11 cellular contexts compared by ENCODE assay signal in the genomic region with DNA sequence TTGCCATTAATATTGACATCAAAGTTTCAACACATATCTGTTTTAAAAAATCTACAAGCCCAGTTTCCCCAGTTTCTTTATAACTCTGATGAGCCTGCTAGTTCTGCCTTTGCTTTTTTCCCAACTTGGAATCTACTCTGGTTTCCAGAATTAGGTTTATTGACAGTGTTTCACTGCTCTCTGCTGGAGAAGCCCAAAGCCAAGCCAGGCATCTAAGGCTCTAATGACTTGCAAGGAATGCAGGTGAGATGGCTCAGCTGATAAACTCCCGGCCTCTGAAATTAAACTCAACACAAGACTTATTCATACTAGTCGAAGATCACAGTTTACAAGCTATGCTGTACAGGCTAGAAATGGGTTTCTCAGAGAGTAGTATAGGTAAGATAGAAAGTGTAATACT. TPM values are rescaled to one million over a fixed set of nuclear protein-coding genes. Genes with fewer than 3 reads are reported as not detected.
A peak's percentile ranks its signal among the peaks of the same experiment; 100 is the strongest.
DNase-seq lines count a peak whose midpoint lies in the region; ATAC-seq and TF ChIP-seq lines count a peak whose summit lies in the region.
"Had no signal": no experiment of that assay in that cellular context is flagged by ENCODE, and none has a peak within 500 bp of the region (broad histone marks: within the 10 kb centered on the region; RNA-seq: fewer than 3 reads in every experiment).

No MANE protein-coding gene starts in this region.

- intact Hi-C loops in mammary epithelial cell (cut with micrococcal nuclease) = loop anchor here (1.0 to 10.0 kb wide), 3 partner anchors 106 to 322 kb away; no protein-coding TSS in a partner anchor

- H3K9ac ChIP-seq in mammary epithelial cell (ENCODE audit: insufficient read depth, low read length) = no peak overlapping the region

- ATAC-seq in GM21367 (IDR thresholded peaks at IDR 0.05; ENCODE audit: unreplicated experiment) (no peak), HG02588 (IDR thresholded peaks at IDR 0.05; ENCODE audit: unreplicated experiment) (no peak)
- ATAC-seq: psoas muscle had no signal

- CTCF ChIA-PET in mammary epithelial cell (lab: Charles Lee; ENCODE audit: low non-redundant PET) = interaction anchor here (0.6 kb wide), 1 partner anchor 129 kb away, joined by 5 read pairs; no protein-coding TSS in a partner anchor

- H3K4me3 ChIP-seq in mammary epithelial cell (replicated peaks in 1 of 3; ENCODE audit: insufficient read depth in 1 of 3, low read depth in 2 of 3, low read length in 3 of 3) = no peak overlapping the region
- H3K4me3 ChIP-seq: dorsolateral prefrontal cortex, psoas muscle had no signal

- H3K4me1 ChIP-seq in mammary epithelial cell (ENCODE audit: insufficient read depth, low read length) = peaks cover 51% of the 10 kb centered on the region

- dilution Hi-C loops in mammary epithelial cell (cut with HindIII; ENCODE audit: low sequenced_read_pairs) = no loop called here

- 28% methylated on average over 2 of the region's 2 CpGs for WGBS in mammary epithelial cell (ENCODE audit: low coverage, missing lambda C conversion rate)

- peaks cover 49% of the 10 kb centered on the region for H4K20me1 ChIP-seq in mammary epithelial cell (ENCODE audit: insufficient read depth, low read length)

- no peaks in the 10 kb centered on the region for H3K9me3 ChIP-seq in mammary epithelial cell (replicated peaks; ENCODE audit: insufficient read depth, low read length)
- H3K9me3 ChIP-seq: psoas muscle had no signal

- H3K4me2 ChIP-seq in mammary epithelial cell (ENCODE audit: insufficient read depth, low read depth, low read length) = no peak overlapping the region

- no TSS peak for BruUV-seq in mammary epithelial cell (replicated peaks; lab: Mats Ljungman, UMichigan)

- H3K36me3 ChIP-seq in mammary epithelial cell (ENCODE audit: insufficient read depth, low read length) = peaks cover 45% of the 10 kb centered on the region

- H2AFZ ChIP-seq in mammary epithelial cell (ENCODE audit: low read depth, low read length) = no peak overlapping the region

- DNase-seq in AG08395 (ENCODE audit: low spot score) = peak; percentile 11
- peak; percentile 79 for DNase-seq in HT-29 (ENCODE audit: low spot score)
- no peak for DNase-seq in mammary epithelial cell
- peak; percentile 25 for DNase-seq in medulla oblongata (ENCODE audit: extremely low spot score)
- DNase-seq in putamen (ENCODE audit: low spot score) = no peak
- DNase-seq in activated CD8-positive, alpha-beta memory T cell treated with anti-CD3 and anti-CD28 coated beads for 24 hours = no peak
- DNase-seq: dorsolateral prefrontal cortex, NCI-H69, psoas muscle had no signal

- H3K27ac ChIP-seq in mammary epithelial cell (ENCODE audit: insufficient read depth, low read depth, low read length) = no peak overlapping the region
- H3K27ac ChIP-seq: dorsolateral prefrontal cortex, psoas muscle had no signal

- H3K79me2 ChIP-seq in mammary epithelial cell (ENCODE audit: insufficient read depth, low read length) = peaks cover 98% of the 10 kb centered on the region

- in situ Hi-C loops in mammary epithelial cell (cut with MboI; ENCODE audit: low sequenced_read_pairs in 2 of 2) = no loop called here

- no peaks in the 10 kb centered on the region for H3K27me3 ChIP-seq in mammary epithelial cell (ENCODE audit: insufficient read depth, low read length)

- TF ChIP-seq CTCF in mammary epithelial cell (conservative IDR thresholded peaks at IDR 0.05 in 1 of 2, IDR thresholded peaks at IDR 0.05 in 1 of 2; ENCODE audit: extremely low read depth in 1 of 2, insufficient read depth in 1 of 2, low read depth in 1 of 2, low read length in 2 of 2) = peak; percentile 7 to 49

RNA-seq across cellular contexts. Expression of gene HMGA2, which starts 54.3 kb away (rescaled TPM):
- 11.1 and 16.4 TPM in 2 replicates for total RNA-seq in HT-29 (2014; rRNA removed; shearing (Covaris generic))
- 100 to 1,000 TPM in 1 of 2 donors, 10 to 100 TPM in 1; 23.8 to 189 TPM for total RNA-seq in mammary epithelial cell
- polyA plus RNA-seq in mammary epithelial cell = 41.2 TPM
- polyA minus RNA-seq in mammary epithelial cell = 46.4 TPM

Comparison
In these comparisons a context has a peak if more than half of its experiments do, and no peak if none do; other contexts are left out.
1. DNase-seq: peak in AG08395 (single experiment), HT-29 (single experiment) and medulla oblongata (single experiment); none in mammary epithelial cell (single experiment), putamen (single experiment) and activated CD8-positive, alpha-beta memory T cell treated with anti-CD3 and anti-CD28 coated beads for 24 hours (single experiment).